1 cellular context compared by ENCODE assay signal in genomic region chr6:30444451-30444742, GRCh38.
A peak's percentile ranks its signal among the peaks of the same experiment; 100 is the strongest.
TF ChIP-seq lines count a peak whose summit lies in the region.

No MANE protein-coding gene starts in this region.

TF ChIP-seq in K562, 482 proteins besides CTCF, POLR2A, EP300 and RAD21:
- TF ChIP-seq ATF2 (CRISPR knock-in tag; IDR thresholded peaks at IDR 0.05) = no peak
- TF ChIP-seq PRDM10 (IDR thresholded peaks at IDR 0.05; ENCODE audit: partially characterized antibody) = peak; percentile 90
- no peak for TF ChIP-seq PRMT5 (CRISPR knock-in tag; IDR thresholded peaks at IDR 0.05)
- peak; percentile 33; the same call in 1 of the 2 replicates for TF ChIP-seq ATF7 (IDR thresholded peaks at IDR 0.05)
- TF ChIP-seq GTF2B (IDR thresholded peaks at IDR 0.05; ENCODE audit: extremely low read depth, insufficient read length) = no peak
